In genomic region chr17:27848941-27849340, GRCh38 we compare ENCODE assay signal across 18 cellular contexts. TPM values are rescaled to one million over a fixed set of nuclear protein-coding genes. Genes with fewer than 3 reads are reported as not detected.
DNase-seq lines count a peak whose midpoint lies in the region; ATAC-seq and TF ChIP-seq lines count a peak whose summit lies in the region.
"Had no signal": no experiment of that assay in that cellular context is flagged by ENCODE, and none has a peak within 500 bp of the region (broad histone marks: within the 10 kb centered on the region; RNA-seq: fewer than 3 reads in every experiment).

No MANE protein-coding gene starts in this region.

- H3K4me3 ChIP-seq in fibroblast of pulmonary artery (replicated peaks; ENCODE audit: low read depth, low read length) (no peak overlapping the region), Peyer's patch (no peak overlapping the region)
- H3K4me3 ChIP-seq: upper lobe of right lung had no signal

- peaks cover 12% of the 10 kb centered on the region for H3K4me1 Mint-ChIP-seq in activated T-cell treated with anti-CD3 and anti-CD28 coated beads, Interleukin-2, amount 50 U/mL, for 72 hours (ENCODE audit: low read depth)
- H3K4me1 Mint-ChIP-seq: endodermal cell had no signal

- H3K27me3 ChIP-seq in Peyer's patch, result no peaks in the 10 kb centered on the region
- H3K27me3 ChIP-seq: upper lobe of right lung had no signal

- peaks cover 0 to 6% (median 0%) of the 10 kb centered on the region in 4 donors for H3K4me1 ChIP-seq in Peyer's patch
- H3K4me1 ChIP-seq: upper lobe of right lung had no signal

- TF ChIP-seq CTCF in fibroblast of pulmonary artery (IDR thresholded peaks at IDR 0.05; ENCODE audit: low read length, missing control alignments) (no peak), Peyer's patch (IDR thresholded peaks at IDR 0.05) (no peak)

- H3K36me3 Mint-ChIP-seq in activated T-cell treated with anti-CD3 and anti-CD28 coated beads, Interleukin-2, amount 50 U/mL, for 72 hours (ENCODE audit: insufficient read depth in 2 of 2), result peaks cover 0 to 2% of the 10 kb centered on the region in 2 donors
- H3K36me3 Mint-ChIP-seq: activated naive CD8-positive, alpha-beta T cell; CD8-positive, alpha-beta memory T cell had no signal

- no peaks in the 10 kb centered on the region for H3K9me3 ChIP-seq in Peyer's patch
- H3K9me3 ChIP-seq: upper lobe of right lung had no signal

- no peaks in the 10 kb centered on the region for H3K27me3 Mint-ChIP-seq in activated T-cell treated with anti-CD3 and anti-CD28 coated beads, Interleukin-2, amount 50 U/mL, for 72 hours (ENCODE audit: low read depth)
- H3K27me3 Mint-ChIP-seq: activated naive CD8-positive, alpha-beta T cell; stimulated activated naive CD8-positive, alpha-beta T cell treated with anti-CD3 and anti-CD28 coated beads, Interleukin-15, amount 100 ng/mL, for 72 hours had no signal

- ATAC-seq in activated T-cell treated with anti-CD3 and anti-CD28 coated beads, Interleukin-2, amount 50 U/mL, for 72 hours (replicated peaks in 1 of 2), result no peak
- ATAC-seq: left ventricle myocardium superior; sciatic nerve; stimulated activated naive CD8-positive, alpha-beta T cell treated with anti-CD3 and anti-CD28 coated beads, Interleukin-15, amount 100 ng/mL, for 72 hours; upper lobe of right lung had no signal

- no peak overlapping the region for H3K27ac ChIP-seq in Peyer's patch
- H3K27ac ChIP-seq: upper lobe of right lung had no signal

- H3K27ac Mint-ChIP-seq in activated T-cell treated with anti-CD3 and anti-CD28 coated beads, Interleukin-2, amount 50 U/mL, for 72 hours, result no peak overlapping the region
- H3K27ac Mint-ChIP-seq: activated naive CD8-positive, alpha-beta T cell; endodermal cell; stimulated activated naive CD8-positive, alpha-beta T cell treated with anti-CD3 and anti-CD28 coated beads, Interleukin-15, amount 100 ng/mL, for 72 hours had no signal

- DNase-seq in DMS153 (lab: John Stamatoyannopoulos, UW), result peak; percentile 94
- DNase-seq in NCI-H1417 treated with DMSO at 0.1 percent for 48 hours (lab: John Stamatoyannopoulos, UW), result peak; percentile 1
- DNase-seq in NCI-H345 treated with DMSO at 0.1 percent for 48 hours (lab: John Stamatoyannopoulos, UW; ENCODE audit: unreplicated experiment), result peak; percentile 100
- DNase-seq in fibroblast of pulmonary artery (ENCODE audit: low read depth), result peak; percentile 1
- no peak for DNase-seq in retina
- no peak for DNase-seq in activated T-cell treated with anti-CD3 and anti-CD28 coated beads, Interleukin-2, amount 50 U/mL, for 72 hours
- no peak for DNase-seq in Peyer's patch
- DNase-seq in stimulated activated CD4-positive, alpha-beta T cell treated with anti-CD3 and anti-CD28 coated beads, Interleukin-12 subunit alpha, Interleukin-12 subunit beta, amount 100 ng/mL, for 4 hours, result no peak
- DNase-seq: activated CD4-positive, alpha-beta T cell treated with anti-CD3 and anti-CD28 coated beads, Interleukin-2, amount 50 U/mL, for 48 hours; CD8-positive, alpha-beta memory T cell; head of caudate nucleus; left ventricle myocardium superior; stimulated activated CD4-positive, alpha-beta T cell treated with anti-CD3 and anti-CD28 coated beads, Interleukin-1b, Interleukin-23, amount 100 ng/mL, for 48 hours; stimulated activated naive CD8-positive, alpha-beta T cell treated with anti-CD3 and anti-CD28 coated beads, Interleukin-15, amount 100 ng/mL, for 72 hours; upper lobe of right lung had no signal

- H3K4me3 Mint-ChIP-seq in activated T-cell treated with anti-CD3 and anti-CD28 coated beads, Interleukin-2, amount 50 U/mL, for 72 hours, result no peak overlapping the region
- H3K4me3 Mint-ChIP-seq: activated naive CD8-positive, alpha-beta T cell; endodermal cell; stimulated activated naive CD8-positive, alpha-beta T cell treated with anti-CD3 and anti-CD28 coated beads, Interleukin-15, amount 100 ng/mL, for 72 hours had no signal

- TF ChIP-seq POLR2A in Peyer's patch (IDR thresholded peaks at IDR 0.05), result no peak

- no peaks in the 10 kb centered on the region for H3K9me3 Mint-ChIP-seq in activated T-cell treated with anti-CD3 and anti-CD28 coated beads, Interleukin-2, amount 50 U/mL, for 72 hours
- H3K9me3 Mint-ChIP-seq: CD8-positive, alpha-beta memory T cell; stimulated activated naive CD8-positive, alpha-beta T cell treated with anti-CD3 and anti-CD28 coated beads, Interleukin-15, amount 100 ng/mL, for 72 hours had no signal

- no peaks in the 10 kb centered on the region for H3K36me3 ChIP-seq in Peyer's patch
- H3K36me3 ChIP-seq: upper lobe of right lung had no signal

RNA-seq across cellular contexts. Expression of gene LYRM9, which starts 44.2 kb away (rescaled TPM):
- 10 to 100 TPM; 11.1 to 11.3 TPM for total RNA-seq in activated T-cell treated with anti-CD3 and anti-CD28 coated beads, Interleukin-2, amount 50 U/mL, for 72 hours
- 10 to 100 TPM; 11.6 to 17.0 (median 15.6) TPM for total RNA-seq in Peyer's patch

RNA-seq across cellular contexts. Expression of gene NOS2, which starts 48.6 kb away (rescaled TPM):
- under 1 TPM; 0.05 to 0.14 TPM for total RNA-seq in activated T-cell treated with anti-CD3 and anti-CD28 coated beads, Interleukin-2, amount 50 U/mL, for 72 hours
- 10 to 100 TPM in 1 of 4 donors, 1 to 10 TPM in 3; 6.7 to 16.5 (median 7.7) TPM for total RNA-seq in Peyer's patch

Comparison
In these comparisons a context has a peak if more than half of its experiments do, and no peak if none do; other contexts are left out.
1. DNase-seq: peak in DMS153 (single experiment), NCI-H1417 treated with DMSO at 0.1 percent for 48 hours (single experiment), NCI-H345 treated with DMSO at 0.1 percent for 48 hours (single experiment) and fibroblast of pulmonary artery (single experiment); none in retina (single experiment), activated T-cell treated with anti-CD3 and anti-CD28 coated beads, Interleukin-2, amount 50 U/mL, for 72 hours (0 of 2), Peyer's patch (0 of 3) and stimulated activated CD4-positive, alpha-beta T cell treated with anti-CD3 and anti-CD28 coated beads, Interleukin-12 subunit alpha, Interleukin-12 subunit beta, amount 100 ng/mL, for 4 hours (single experiment).
2. RNA of gene NOS2, which starts 48.6 kb away (total RNA-seq): 6.7 to 16.5 TPM in Peyer's patch; 0.05 to 0.14 TPM in activated T-cell treated with anti-CD3 and anti-CD28 coated beads, Interleukin-2, amount 50 U/mL, for 72 hours; every median in the first group is over 4 times any median in the second.